ENCODE assay signal across 16 cellular contexts in the genomic region with DNA sequence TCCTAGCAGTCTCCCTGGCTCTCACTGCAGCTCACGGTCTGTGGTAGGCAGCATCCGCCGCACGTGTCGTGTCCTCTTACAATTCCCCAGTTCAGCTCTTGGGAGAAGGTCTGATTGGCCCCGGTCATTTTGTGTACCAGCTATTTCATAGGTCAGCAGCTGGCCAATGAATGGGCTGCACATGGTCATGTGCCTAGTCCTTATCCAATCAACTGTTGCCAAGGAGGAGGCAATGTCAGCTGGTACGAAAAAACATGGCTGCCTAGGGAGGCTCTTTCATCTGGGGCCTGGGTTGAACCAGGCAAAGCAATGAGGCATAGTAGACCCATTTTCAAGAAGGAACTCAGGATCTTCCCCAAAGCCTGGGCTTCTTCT. TPM values are rescaled to one million over a fixed set of nuclear protein-coding genes. Genes with fewer than 3 reads are reported as not detected.
DNase-seq lines count a peak whose midpoint lies in the region; ATAC-seq and TF ChIP-seq lines count a peak whose summit lies in the region.
"Had no signal": no experiment of that assay in that cellular context is flagged by ENCODE, and none has a peak within 500 bp of the region (broad histone marks: within the 10 kb centered on the region; RNA-seq: fewer than 3 reads in every experiment).

No MANE protein-coding gene starts in this region.

- intact Hi-C loops in PC-3 (cut with micrococcal nuclease): no loop called here

- CTCF ChIA-PET in PC-3 (lab: Charles Lee): no interaction called here

- H3K27ac ChIP-seq in PC-3 (ENCODE audit: low read length) (no peak overlapping the region), foreskin keratinocyte (no peak overlapping the region)
- H3K27ac ChIP-seq: gastrocnemius medialis, lower lobe of right lung, SJSA1 had no signal

- POLR2A ChIA-PET in PC-3 (lab: Charles Lee; ENCODE audit: unreplicated experiment): no interaction called here

- H3K4me1 ChIP-seq in PC-3 (ENCODE audit: insufficient read depth, low read length): no peaks in the 10 kb centered on the region
- no peaks in the 10 kb centered on the region for H3K4me1 ChIP-seq in foreskin keratinocyte
- H3K4me1 ChIP-seq: gastrocnemius medialis, lower lobe of right lung, SJSA1 had no signal

- peak; percentile 53 for DNase-seq in NCI-H2029 (lab: John Stamatoyannopoulos, UW)
- no peak for DNase-seq in NCI-H2029 treated with DMSO at 0.1 percent for 48 hours (lab: John Stamatoyannopoulos, UW)
- DNase-seq in H4 (ENCODE audit: low spot score): peak; percentile 19
- DNase-seq in PC-3: peak; percentile 20
- DNase-seq in foreskin keratinocyte: no peak
- DNase-seq in islet precursor cell: no peak
- no peak for DNase-seq in GDM1 (lab: John Stamatoyannopoulos, UW)
- DNase-seq: amygdala; CD4-positive, alpha-beta T cell; gastrocnemius medialis; GF-D8; naive thymus-derived CD4-positive, alpha-beta T cell; stimulated activated naive CD4-positive, alpha-beta T cell treated with Interleukin-2 at 50 U/mL for 16 hours had no signal

- H3K27me3 ChIP-seq in PC-3 (ENCODE audit: low read length) (no peaks in the 10 kb centered on the region), foreskin keratinocyte (no peaks in the 10 kb centered on the region)
- H3K27me3 ChIP-seq: gastrocnemius medialis, SJSA1 had no signal

- no peaks in the 10 kb centered on the region for H3K79me2 ChIP-seq in PC-3 (ENCODE audit: low read length)

- H3F3A ChIP-seq in PC-3 (ENCODE audit: low read length, unreplicated experiment): no peaks in the 10 kb centered on the region

- no peak overlapping the region for H3K9ac ChIP-seq in PC-3 (ENCODE audit: low read length)

- no peaks in the 10 kb centered on the region for H3K9me2 ChIP-seq in PC-3 (replicated peaks; ENCODE audit: low read length)

- H3K4me2 ChIP-seq in PC-3 (ENCODE audit: low read length): no peak overlapping the region

- ATAC-seq in PC-3 (no peak), foreskin keratinocyte (peak; percentile 36), HG03139 (IDR thresholded peaks at IDR 0.05; ENCODE audit: unreplicated experiment) (no peak)
- ATAC-seq: naive thymus-derived CD4-positive, alpha-beta T cell had no signal

- no peaks in the 10 kb centered on the region for H3K9me3 ChIP-seq in PC-3 (ENCODE audit: low read length)
- H3K9me3 ChIP-seq: gastrocnemius medialis, lower lobe of right lung, SJSA1 had no signal

- BruUV-seq in PC-3 (replicated peaks; lab: Mats Ljungman, UMichigan): no TSS peak

- TF ChIP-seq CTCF in PC-3 (conservative IDR thresholded peaks at IDR 0.05; ENCODE audit: low read depth, low read length) (no peak), foreskin keratinocyte (conservative IDR thresholded peaks at IDR 0.05) (no peak)

- no peak overlapping the region for H3K4me3 ChIP-seq in PC-3 (ENCODE audit: low read length)
- H3K4me3 ChIP-seq: gastrocnemius medialis, lower lobe of right lung, SJSA1 had no signal

- H4K20me1 ChIP-seq in PC-3 (ENCODE audit: low read length): no peaks in the 10 kb centered on the region

- no peaks in the 10 kb centered on the region for H3K36me3 ChIP-seq in PC-3 (ENCODE audit: low read depth, low read length)
- H3K36me3 ChIP-seq: gastrocnemius medialis, lower lobe of right lung, SJSA1 had no signal

- H2AFZ ChIP-seq in PC-3 (ENCODE audit: low read length): no peak overlapping the region

RNA-seq across cellular contexts. Expression of gene RNFT2, which starts 46.1 kb away (rescaled TPM):
- total RNA-seq in H4 (2014; rRNA removed; shearing (Covaris generic)): 4.5 and 7.9 TPM in 2 replicates
- total RNA-seq in PC-3 (2014; rRNA removed) (12.6 and 15.8 TPM in 2 replicates), foreskin keratinocyte (1.3 and 2.6 TPM in 2 replicates)
- polyA plus RNA-seq in foreskin keratinocyte: 0.69 and 2.0 TPM in 2 replicates

RNA-seq across cellular contexts. Expression of gene SPRING1, which starts 46.4 kb away (rescaled TPM):
- total RNA-seq in H4 (2014; rRNA removed; shearing (Covaris generic)): 15.9 and 29.9 TPM in 2 replicates
- total RNA-seq in PC-3 (2014; rRNA removed) (33.4 and 45.2 TPM in 2 replicates), foreskin keratinocyte (25.1 and 26.0 TPM in 2 replicates)
- polyA plus RNA-seq in foreskin keratinocyte: 14.4 and 16.7 TPM in 2 replicates

Comparison
In these comparisons a context has a peak if more than half of its experiments do, and no peak if none do; other contexts are left out.
1. DNase-seq: peak in NCI-H2029 (single experiment), H4 (single experiment) and PC-3 (single experiment); none in NCI-H2029 treated with DMSO at 0.1 percent for 48 hours (single experiment), foreskin keratinocyte (0 of 2), islet precursor cell (single experiment) and GDM1 (single experiment).